In the genomic region with DNA sequence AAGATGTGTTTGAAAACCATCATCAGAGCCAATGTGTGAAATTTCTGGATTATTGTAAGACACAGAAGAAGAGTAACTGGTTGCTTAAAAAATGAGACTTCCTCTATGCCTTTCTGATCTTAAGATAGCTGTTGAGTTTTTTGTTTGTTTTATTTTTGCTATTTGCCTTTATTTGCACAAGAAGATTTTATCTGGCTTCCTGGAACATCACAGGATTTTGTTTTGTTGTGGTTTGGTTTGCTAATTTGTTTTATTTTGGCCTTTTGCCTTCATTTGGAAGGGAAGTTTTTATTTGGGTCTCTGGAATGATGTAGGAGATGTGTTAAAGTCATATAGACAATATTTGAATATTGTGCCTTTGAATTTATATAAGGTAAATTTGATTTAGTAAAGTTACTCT, we compare ENCODE assay signal across 18 cellular contexts. TPM values are rescaled to one million over a fixed set of nuclear protein-coding genes. Genes with fewer than 3 reads are reported as not detected.
DNase-seq lines count a peak whose midpoint lies in the region; ATAC-seq lines count a peak whose summit lies in the region.
"Had no signal": no experiment of that assay in that cellular context is flagged by ENCODE, and none has a peak within 500 bp of the region (broad histone marks: within the 10 kb centered on the region; RNA-seq: fewer than 3 reads in every experiment).

No MANE protein-coding gene starts in this region.

- peaks cover 10 to 26% of the 10 kb centered on the region in 2 donors for H3K36me3 Mint-ChIP-seq in activated T-cell treated with anti-CD3 and anti-CD28 coated beads, Interleukin-2, amount 50 U/mL, for 72 hours (ENCODE audit: insufficient read depth in 2 of 2)
- peaks cover 8% of the 10 kb centered on the region for H3K36me3 Mint-ChIP-seq in T-cell
- peaks cover 12% of the 10 kb centered on the region for H3K36me3 Mint-ChIP-seq in activated naive CD8-positive, alpha-beta T cell treated with anti-CD3 and anti-CD28 coated beads, Interleukin-2, amount 50 U/mL, for 24 hours (ENCODE audit: low read depth)
- H3K36me3 Mint-ChIP-seq in stimulated activated effector memory CD8-positive, alpha-beta T cell treated with anti-CD3 and anti-CD28 coated beads, Interleukin-12 subunit alpha, Interleukin-12 subunit beta, amount 100 ng/mL, for 72 hours = peaks cover 38% of the 10 kb centered on the region

- peak overlapping the region; percentile 89 to 98 for H3K4me3 Mint-ChIP-seq in activated T-cell treated with anti-CD3 and anti-CD28 coated beads, Interleukin-2, amount 50 U/mL, for 72 hours
- H3K4me3 Mint-ChIP-seq in T-cell = peak overlapping the region; percentile 54 to 66 (median 62)
- peak overlapping the region; percentile 74 for H3K4me3 Mint-ChIP-seq in activated naive CD8-positive, alpha-beta T cell treated with anti-CD3 and anti-CD28 coated beads, Interleukin-2, amount 50 U/mL, for 24 hours
- H3K4me3 Mint-ChIP-seq in stimulated activated effector memory CD8-positive, alpha-beta T cell treated with anti-CD3 and anti-CD28 coated beads, Interleukin-12 subunit alpha, Interleukin-12 subunit beta, amount 100 ng/mL, for 72 hours = peak overlapping the region; percentile 94

- POLR2A ChIA-PET in T-cell (lab: Charles Lee) = interaction anchor here in 1 of 2 donors (1.8 to 2.1 kb wide), 2 partner anchors 17 to 30 kb away, joined by 5 to 7 read pairs; no protein-coding TSS in a partner anchor

- no peak for ATAC-seq in activated T-cell treated with anti-CD3 and anti-CD28 coated beads, Interleukin-2, amount 50 U/mL, for 72 hours (replicated peaks in 1 of 2)
- ATAC-seq in T-cell (replicated peaks in 1 of 4) = peak in 1 of 4 experiments; percentile 9
- ATAC-seq in activated naive CD8-positive, alpha-beta T cell treated with anti-CD3 and anti-CD28 coated beads, Interleukin-2, amount 50 U/mL, for 24 hours = no peak
- ATAC-seq in stimulated activated effector memory CD8-positive, alpha-beta T cell treated with anti-CD3 and anti-CD28 coated beads, Interleukin-12 subunit alpha, Interleukin-12 subunit beta, amount 100 ng/mL, for 72 hours = no peak
- ATAC-seq in GM18909 (IDR thresholded peaks at IDR 0.05; ENCODE audit: poor library complexity, unreplicated experiment) = no peak
- no peak for ATAC-seq in GM21737 (IDR thresholded peaks at IDR 0.05; ENCODE audit: unreplicated experiment)
- ATAC-seq: esophagus mucosa, gastroesophageal sphincter, GM12878 had no signal

- CTCF ChIA-PET in T-cell (lab: Charles Lee) = interaction anchor here (1.0 to 3.7 kb wide), 5 partner anchors 13 to 121 kb away, joined by 3 to 15 read pairs (median 5); a partner anchor contains a TSS

- H3K9me3 Mint-ChIP-seq in activated T-cell treated with anti-CD3 and anti-CD28 coated beads, Interleukin-2, amount 50 U/mL, for 72 hours = no peaks in the 10 kb centered on the region
- no peaks in the 10 kb centered on the region for H3K9me3 Mint-ChIP-seq in T-cell
- H3K9me3 Mint-ChIP-seq in activated naive CD8-positive, alpha-beta T cell treated with anti-CD3 and anti-CD28 coated beads, Interleukin-2, amount 50 U/mL, for 24 hours = no peaks in the 10 kb centered on the region
- no peaks in the 10 kb centered on the region for H3K9me3 Mint-ChIP-seq in stimulated activated effector memory CD8-positive, alpha-beta T cell treated with anti-CD3 and anti-CD28 coated beads, Interleukin-12 subunit alpha, Interleukin-12 subunit beta, amount 100 ng/mL, for 72 hours

- DNase-seq in activated T-cell treated with anti-CD3 and anti-CD28 coated beads, Interleukin-2, amount 50 U/mL, for 72 hours = no peak
- DNase-seq in activated T-cell treated with anti-CD3 and anti-CD28 coated beads, Interleukin-2, amount 50 U/mL, for 1 hour = no peak
- no peak for DNase-seq in T-cell
- no peak for DNase-seq in activated naive CD8-positive, alpha-beta T cell treated with anti-CD3 and anti-CD28 coated beads, Interleukin-2, amount 50 U/mL, for 24 hours
- no peak for DNase-seq in stimulated activated effector memory CD8-positive, alpha-beta T cell treated with anti-CD3 and anti-CD28 coated beads, Interleukin-12 subunit alpha, Interleukin-12 subunit beta, amount 100 ng/mL, for 72 hours (ENCODE audit: low spot score in 2 of 2)
- no peak for DNase-seq in NCI-H2171 (lab: John Stamatoyannopoulos, UW)
- DNase-seq: anterior cingulate cortex; central memory CD4-positive, alpha-beta T cell; midbrain; NCI-H1694 treated with DMSO at 0.1 percent for 48 hours; Peyer's patch; stimulated activated CD4-positive, alpha-beta T cell treated with anti-CD3 and anti-CD28 coated beads, Interleukin-4, amount 100 ng/mL, for 1 hour; T1000 had no signal

- no peaks in the 10 kb centered on the region for H3K27me3 Mint-ChIP-seq in activated T-cell treated with anti-CD3 and anti-CD28 coated beads, Interleukin-2, amount 50 U/mL, for 72 hours (ENCODE audit: low read depth)
- no peaks in the 10 kb centered on the region for H3K27me3 Mint-ChIP-seq in T-cell
- no peaks in the 10 kb centered on the region for H3K27me3 Mint-ChIP-seq in activated naive CD8-positive, alpha-beta T cell treated with anti-CD3 and anti-CD28 coated beads, Interleukin-2, amount 50 U/mL, for 24 hours

- peak overlapping the region; percentile 97 for H3K27ac Mint-ChIP-seq in activated T-cell treated with anti-CD3 and anti-CD28 coated beads, Interleukin-2, amount 50 U/mL, for 72 hours
- peak overlapping the region; percentile 96 to 99 for H3K27ac Mint-ChIP-seq in T-cell
- peak overlapping the region; percentile 92 for H3K27ac Mint-ChIP-seq in activated naive CD8-positive, alpha-beta T cell treated with anti-CD3 and anti-CD28 coated beads, Interleukin-2, amount 50 U/mL, for 24 hours
- H3K27ac Mint-ChIP-seq in stimulated activated effector memory CD8-positive, alpha-beta T cell treated with anti-CD3 and anti-CD28 coated beads, Interleukin-12 subunit alpha, Interleukin-12 subunit beta, amount 100 ng/mL, for 72 hours = peak overlapping the region; percentile 85

- H3K4me1 Mint-ChIP-seq in activated T-cell treated with anti-CD3 and anti-CD28 coated beads, Interleukin-2, amount 50 U/mL, for 72 hours (ENCODE audit: low read depth) = peaks cover 60% of the 10 kb centered on the region
- H3K4me1 Mint-ChIP-seq in T-cell = peaks cover 61 to 67% (median 66%) of the 10 kb centered on the region in 3 donors
- H3K4me1 Mint-ChIP-seq in activated naive CD8-positive, alpha-beta T cell treated with anti-CD3 and anti-CD28 coated beads, Interleukin-2, amount 50 U/mL, for 24 hours = peaks cover 68% of the 10 kb centered on the region
- peaks cover 56% of the 10 kb centered on the region for H3K4me1 Mint-ChIP-seq in stimulated activated effector memory CD8-positive, alpha-beta T cell treated with anti-CD3 and anti-CD28 coated beads, Interleukin-12 subunit alpha, Interleukin-12 subunit beta, amount 100 ng/mL, for 72 hours

RNA-seq across cellular contexts. Expression of a gene that starts 3.9 kb away (rescaled TPM):
- total RNA-seq in activated T-cell treated with anti-CD3 and anti-CD28 coated beads, Interleukin-2, amount 50 U/mL, for 72 hours = 100 to 1,000 TPM; 444 to 460 TPM
- total RNA-seq in T-cell = 100 to 1,000 TPM; 264 to 465 (median 273) TPM
